12 cellular contexts compared by ENCODE assay signal in genomic region chr10:75956624-75957023, GRCh38.
DNase-seq lines count a peak whose midpoint lies in the region; TF ChIP-seq lines count a peak whose summit lies in the region.
"Had no signal": no experiment of that assay in that cellular context is flagged by ENCODE, and none has a peak within 500 bp of the region (broad histone marks: within the 10 kb centered on the region; RNA-seq: fewer than 3 reads in every experiment).

No MANE protein-coding gene starts in this region.

- H3K9me3 ChIP-seq in MM.1S (replicated peaks; ENCODE audit: insufficient read depth, low read length) = no peaks in the 10 kb centered on the region
- H3K9me3 ChIP-seq in mammary epithelial cell (replicated peaks; ENCODE audit: insufficient read depth, low read length) = no peaks in the 10 kb centered on the region

- H4K20me1 ChIP-seq in MM.1S (ENCODE audit: insufficient read depth, low read length) (no peaks in the 10 kb centered on the region), mammary epithelial cell (ENCODE audit: insufficient read depth, low read length) (no peaks in the 10 kb centered on the region)

- H3K36me3 Mint-ChIP-seq in nephron (ENCODE audit: low read depth) = no peaks in the 10 kb centered on the region
- H3K36me3 Mint-ChIP-seq: activated naive CD4-positive, alpha-beta T cell treated with anti-CD3 and anti-CD28 coated beads, Interleukin-2, amount 10 ng/mL, durations not matched to agents 7 days and 5 days had no signal

- no peak overlapping the region for H3K4me3 Mint-ChIP-seq in nephron
- H3K4me3 Mint-ChIP-seq: activated CD8-positive, alpha-beta T cell treated with anti-CD3 and anti-CD28 coated beads for 36 hours; activated naive CD4-positive, alpha-beta T cell treated with anti-CD3 and anti-CD28 coated beads, Interleukin-2, amount 10 ng/mL, durations not matched to agents 7 days and 5 days had no signal

- intact Hi-C loops in mammary epithelial cell (cut with micrococcal nuclease) = no loop called here

- no peak overlapping the region for H3K27ac ChIP-seq in MM.1S (ENCODE audit: low read length)
- H3K27ac ChIP-seq in mammary epithelial cell (ENCODE audit: insufficient read depth, low read depth, low read length) = no peak overlapping the region
- H3K27ac ChIP-seq: 22Rv1 had no signal

- CTCF ChIA-PET in mammary epithelial cell (lab: Charles Lee; ENCODE audit: low non-redundant PET) = no interaction called here

- H3K4me2 ChIP-seq in MM.1S (ENCODE audit: low read depth, low read length) (no peak overlapping the region), mammary epithelial cell (ENCODE audit: insufficient read depth, low read depth, low read length) (no peak overlapping the region)

- no peaks in the 10 kb centered on the region for H3K9me2 ChIP-seq in MM.1S (replicated peaks; ENCODE audit: insufficient read depth, low read length)

- no peaks in the 10 kb centered on the region for H3F3A ChIP-seq in MM.1S (ENCODE audit: insufficient read depth, low read length)

- H3K27me3 ChIP-seq in MM.1S (replicated peaks; ENCODE audit: insufficient read depth, low read length) (no peaks in the 10 kb centered on the region), mammary epithelial cell (ENCODE audit: insufficient read depth, low read length) (no peaks in the 10 kb centered on the region)

- in situ Hi-C loops in mammary epithelial cell (cut with MboI; ENCODE audit: low sequenced_read_pairs in 2 of 2) = no loop called here

- no peaks in the 10 kb centered on the region for H3K9me3 Mint-ChIP-seq in nephron
- H3K9me3 Mint-ChIP-seq: activated CD8-positive, alpha-beta T cell treated with anti-CD3 and anti-CD28 coated beads for 36 hours; activated naive CD4-positive, alpha-beta T cell treated with anti-CD3 and anti-CD28 coated beads, Interleukin-2, amount 10 ng/mL, durations not matched to agents 7 days and 5 days had no signal

- no TSS peak for BruUV-seq in mammary epithelial cell (replicated peaks; lab: Mats Ljungman, UMichigan)

- WGBS in mammary epithelial cell (ENCODE audit: low coverage, missing lambda C conversion rate) = 59% methylated on average over 2 of the region's 2 CpGs

- peaks cover 13% of the 10 kb centered on the region for H3K4me1 Mint-ChIP-seq in nephron
- H3K4me1 Mint-ChIP-seq: activated naive CD4-positive, alpha-beta T cell treated with anti-CD3 and anti-CD28 coated beads, Interleukin-2, amount 10 ng/mL, durations not matched to agents 7 days and 5 days had no signal

- peak; percentile 3 for DNase-seq in NCI-H748 (lab: John Stamatoyannopoulos, UW; ENCODE audit: unreplicated experiment)
- no peak for DNase-seq in NCI-H748 treated with DMSO at 0.1 percent for 48 hours (lab: John Stamatoyannopoulos, UW)
- no peak for DNase-seq in MM.1S
- peak; percentile 4 for DNase-seq in mammary epithelial cell
- DNase-seq in activated gamma-delta T cell (lab: John Stamatoyannopoulos, UW) = no peak
- no peak for DNase-seq in NCI-H1694 (lab: John Stamatoyannopoulos, UW)
- DNase-seq in KG1 (lab: John Stamatoyannopoulos, UW) = no peak
- DNase-seq: activated CD8-positive, alpha-beta T cell treated with anti-CD3 and anti-CD28 coated beads for 36 hours; activated naive CD4-positive, alpha-beta T cell treated with anti-CD3 and anti-CD28 coated beads, Interleukin-2, amount 10 ng/mL, durations not matched to agents 7 days and 5 days; NCI-H2227 treated with DMSO at 0.1 percent for 48 hours had no signal

- peak overlapping the region in 2 of 3 experiments; percentile 78 for H3K27ac Mint-ChIP-seq in nephron
- H3K27ac Mint-ChIP-seq: activated CD8-positive, alpha-beta T cell treated with anti-CD3 and anti-CD28 coated beads for 36 hours; activated naive CD4-positive, alpha-beta T cell treated with anti-CD3 and anti-CD28 coated beads, Interleukin-2, amount 10 ng/mL, durations not matched to agents 7 days and 5 days had no signal

- H3K4me1 ChIP-seq in MM.1S (ENCODE audit: low read length) (no peaks in the 10 kb centered on the region), mammary epithelial cell (ENCODE audit: insufficient read depth, low read length) (no peaks in the 10 kb centered on the region)

- TF ChIP-seq CTCF in MM.1S (IDR thresholded peaks at IDR 0.05; ENCODE audit: low read length) (no peak), mammary epithelial cell (conservative IDR thresholded peaks at IDR 0.05 in 1 of 2, IDR thresholded peaks at IDR 0.05 in 1 of 2; ENCODE audit: extremely low read depth in 1 of 2, insufficient read depth in 1 of 2, low read depth in 1 of 2, low read length in 2 of 2) (no peak), nephron (IDR thresholded peaks at IDR 0.05; ENCODE audit: unreplicated experiment in 3 of 3) (no peak)

- peaks cover 13% of the 10 kb centered on the region for H3K27me3 Mint-ChIP-seq in nephron (ENCODE audit: low read depth)
- H3K27me3 Mint-ChIP-seq: activated CD8-positive, alpha-beta T cell treated with anti-CD3 and anti-CD28 coated beads for 36 hours; activated naive CD4-positive, alpha-beta T cell treated with anti-CD3 and anti-CD28 coated beads, Interleukin-2, amount 10 ng/mL, durations not matched to agents 7 days and 5 days had no signal

- H3K79me2 ChIP-seq in MM.1S (ENCODE audit: low read length) (no peaks in the 10 kb centered on the region), mammary epithelial cell (ENCODE audit: insufficient read depth, low read length) (no peaks in the 10 kb centered on the region)

- H3K4me3 ChIP-seq in MM.1S (ENCODE audit: low read length) = no peak overlapping the region
- H3K4me3 ChIP-seq in mammary epithelial cell (replicated peaks in 1 of 3; ENCODE audit: insufficient read depth in 1 of 3, low read depth in 2 of 3, low read length in 3 of 3) = no peak overlapping the region

- H2AFZ ChIP-seq in MM.1S (ENCODE audit: low read length) (0 out of 2 replicates have a peak overlapping the region, but pooled peaks have one; percentile 6), mammary epithelial cell (ENCODE audit: low read depth, low read length) (peak overlapping the region; percentile 42)

- H3K36me3 ChIP-seq in MM.1S (replicated peaks; ENCODE audit: insufficient read depth, low read length) = no peaks in the 10 kb centered on the region
- no peaks in the 10 kb centered on the region for H3K36me3 ChIP-seq in mammary epithelial cell (ENCODE audit: insufficient read depth, low read length)

- dilution Hi-C loops in mammary epithelial cell (cut with HindIII; ENCODE audit: low sequenced_read_pairs) = no loop called here

- no peak overlapping the region for H3K9ac ChIP-seq in MM.1S (ENCODE audit: low read length)
- H3K9ac ChIP-seq in mammary epithelial cell (ENCODE audit: insufficient read depth, low read length) = no peak overlapping the region

Comparison
In these comparisons a context has a peak if more than half of its experiments do, and no peak if none do; other contexts are left out.
1. DNase-seq: peak in NCI-H748 (single experiment) and mammary epithelial cell (single experiment); none in NCI-H748 treated with DMSO at 0.1 percent for 48 hours (single experiment), MM.1S (single experiment), activated gamma-delta T cell (single experiment), NCI-H1694 (single experiment) and KG1 (single experiment).